ENCODE assay signal across 8 cellular contexts in the genomic region with DNA sequence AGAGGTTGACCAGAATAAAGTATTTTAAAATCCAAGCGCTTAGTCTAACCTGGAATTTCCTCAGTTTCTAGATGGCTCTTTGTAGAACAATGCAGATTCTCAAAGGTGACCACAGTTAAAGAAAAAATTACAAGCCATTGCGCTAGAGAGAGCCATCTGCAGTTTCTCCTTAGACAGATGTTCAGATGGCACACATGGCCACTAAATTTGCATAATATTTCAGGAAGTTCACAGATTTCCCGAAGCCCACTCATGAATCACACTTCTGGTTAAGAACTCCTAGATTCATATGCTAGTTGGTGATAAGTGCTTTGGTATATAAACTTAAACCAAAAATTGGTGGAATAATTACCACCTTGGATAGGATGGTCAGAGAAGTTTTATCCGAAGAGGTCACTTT. TPM values are rescaled to one million over a fixed set of nuclear protein-coding genes. Genes with fewer than 3 reads are reported as not detected.
DNase-seq lines count a peak whose midpoint lies in the region; ATAC-seq and TF ChIP-seq lines count a peak whose summit lies in the region.

No MANE protein-coding gene starts in this region.

- H3K4me1 Mint-ChIP-seq in endothelial cell (ENCODE audit: unreplicated experiment) (peaks cover 20% of the 10 kb centered on the region), neural crest cell (peaks cover 31% of the 10 kb centered on the region)

- TF ChIP-seq CTCF in heart left ventricle (IDR thresholded peaks at IDR 0.05) (no peak), OCI-LY1 (IDR thresholded peaks at IDR 0.05; ENCODE audit: low read length) (no peak), endothelial cell (IDR thresholded peaks at IDR 0.05; ENCODE audit: unreplicated experiment) (no peak), neural crest cell (conservative IDR thresholded peaks at IDR 0.05) (no peak)

- H3K9me3 ChIP-seq in heart left ventricle (no peaks in the 10 kb centered on the region), OCI-LY1 (ENCODE audit: low read length) (no peaks in the 10 kb centered on the region)

- H3F3A ChIP-seq in OCI-LY1 (ENCODE audit: insufficient read depth, low read length): no peaks in the 10 kb centered on the region

- peaks cover 33% of the 10 kb centered on the region for H3K79me2 ChIP-seq in OCI-LY1 (ENCODE audit: insufficient read depth, low read length)

- H3K9me2 ChIP-seq in OCI-LY1 (ENCODE audit: low read depth, low read length): no peaks in the 10 kb centered on the region

- ATAC-seq in heart left ventricle: no peak
- ATAC-seq in Right ventricle myocardium inferior: no peak
- no peak for ATAC-seq in GM21515 (IDR thresholded peaks at IDR 0.05; ENCODE audit: unreplicated experiment)

- H3K4me1 ChIP-seq in heart left ventricle (peaks cover 8 to 45% (median 36%) of the 10 kb centered on the region in 12 donors), OCI-LY1 (ENCODE audit: insufficient read depth, low read length, severe bottlenecking) (peaks cover 24% of the 10 kb centered on the region)

- intact Hi-C loops in heart left ventricle (cut with DNase I) (loop anchor here in 1 of 10 donors (2.0 to 5.0 kb wide), 2 partner anchors 41 to 109 kb away; a partner anchor contains a TSS), Right ventricle myocardium inferior (cut with DNase I) (loop anchor here (5.0 kb wide), 1 partner anchor 109 kb away; no protein-coding TSS in a partner anchor)

- H3K27me3 ChIP-seq in heart left ventricle: no peaks in the 10 kb centered on the region
- no peaks in the 10 kb centered on the region for H3K27me3 ChIP-seq in OCI-LY1 (ENCODE audit: insufficient read depth, low read length)

- H4K20me1 ChIP-seq in OCI-LY1 (ENCODE audit: insufficient read depth, low read length): no peaks in the 10 kb centered on the region

- 39 to 48% (median 43%) methylated on average over 4 of the region's 4 CpGs for WGBS in heart left ventricle, 4 donors

- H3K36me3 Mint-ChIP-seq in endothelial cell (ENCODE audit: low read depth, unreplicated experiment) (no peaks in the 10 kb centered on the region), neural crest cell (ENCODE audit: low read depth) (no peaks in the 10 kb centered on the region)

- H3K27ac ChIP-seq in heart left ventricle (peak overlapping the region in 11 of 12 donors; percentile 81 to 90 (median 86)), OCI-LY1 (ENCODE audit: low read depth, low read length, poor library complexity, severe bottlenecking) (no peak overlapping the region)

- TF ChIP-seq POLR2A in heart left ventricle (IDR thresholded peaks at IDR 0.05): no peak

- H3K27me3 Mint-ChIP-seq in endothelial cell (ENCODE audit: unreplicated experiment) (peaks cover 5% of the 10 kb centered on the region), neural crest cell (ENCODE audit: low read depth) (peaks cover 19% of the 10 kb centered on the region)

- H3K36me3 ChIP-seq in heart left ventricle (no peaks in the 10 kb centered on the region), OCI-LY1 (ENCODE audit: insufficient read depth, low read length) (no peaks in the 10 kb centered on the region)

- H3K4me3 ChIP-seq in heart left ventricle (peak overlapping the region; percentile 47 to 96 (median 76)), OCI-LY1 (ENCODE audit: low read depth, low read length, poor library complexity, severe bottlenecking) (peak overlapping the region; percentile 96)

- peak overlapping the region; percentile 66; the same call in 1 of the 2 replicates for H2AFZ ChIP-seq in OCI-LY1 (ENCODE audit: low read length)

- H3K9me3 Mint-ChIP-seq in endothelial cell (ENCODE audit: unreplicated experiment) (no peaks in the 10 kb centered on the region), neural crest cell (no peaks in the 10 kb centered on the region)

- DNase-seq in heart left ventricle (no peak), Right ventricle myocardium inferior (ENCODE audit: missing footprints) (no peak), endothelial cell (ENCODE audit: low spot score) (no peak), neural crest cell (ENCODE audit: low read depth, low spot score) (no peak), GDM1 (lab: John Stamatoyannopoulos, UW) (no peak), dermis blood vessel endothelial cell (no peak)

- H3K4me2 ChIP-seq in OCI-LY1 (ENCODE audit: low read length): peak overlapping the region; percentile 95

- H3K27ac Mint-ChIP-seq in endothelial cell (ENCODE audit: unreplicated experiment): peak overlapping the region; percentile 99
- H3K27ac Mint-ChIP-seq in neural crest cell (ENCODE audit: unreplicated experiment): peak overlapping the region; percentile 94

- peak overlapping the region; percentile 98 for H3K4me3 Mint-ChIP-seq in endothelial cell (ENCODE audit: unreplicated experiment)
- H3K4me3 Mint-ChIP-seq in neural crest cell: peak overlapping the region; percentile 95

- peak overlapping the region; percentile 94 for H3K9ac ChIP-seq in OCI-LY1 (ENCODE audit: low read length)

RNA-seq across cellular contexts. Expression of a gene that starts 0.8 kb away (rescaled TPM):
- total RNA-seq in heart left ventricle (1 to 10 TPM; 2.3 to 4.0 (median 3.2) TPM), Right ventricle myocardium inferior (2.5 TPM), endothelial cell (ENCODE audit: unreplicated experiment) (1.8 TPM), neural crest cell (2.8 and 3.5 TPM in 2 replicates), dermis blood vessel endothelial cell (0.85 and 2.4 TPM in 2 replicates)
- polyA plus RNA-seq in heart left ventricle: 1 to 10 TPM; 1.9 to 2.1 TPM

RNA-seq across cellular contexts. Expression of a gene that starts 0.8 kb away (rescaled TPM):
- 100 to 1,000 TPM in 8 of 9 donors, 10 to 100 TPM in 1; 59.2 to 333 (median 270) TPM for total RNA-seq in heart left ventricle
- polyA plus RNA-seq in heart left ventricle: 100 to 1,000 TPM; 155 to 200 TPM
- total RNA-seq in Right ventricle myocardium inferior: 343 TPM
- total RNA-seq in endothelial cell (ENCODE audit: unreplicated experiment): 96.7 TPM
- total RNA-seq in neural crest cell: 71.6 and 77.0 TPM in 2 replicates
- total RNA-seq in dermis blood vessel endothelial cell: 54.5 and 75.2 TPM in 2 replicates
